In the genomic region with DNA sequence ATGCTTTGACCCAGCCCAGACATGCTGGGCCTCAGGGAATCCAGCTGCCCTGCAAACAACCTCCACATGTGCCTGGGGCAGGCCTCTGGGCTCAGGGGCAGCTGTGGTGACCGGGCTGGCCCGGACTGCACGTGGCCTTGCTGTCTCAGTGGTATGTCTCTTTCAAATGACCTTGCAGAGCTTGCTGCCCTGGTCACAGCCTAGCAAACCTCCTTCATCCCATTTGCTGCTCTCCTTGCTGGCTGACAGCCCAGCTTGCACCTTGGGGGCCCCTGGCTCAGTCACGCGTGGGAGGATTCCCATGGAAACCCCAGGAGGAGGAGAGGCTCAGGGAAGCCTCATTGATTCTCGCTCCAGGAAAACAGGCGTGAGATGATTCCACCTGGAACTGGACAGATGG, we compare ENCODE assay signal across 18 cellular contexts. TPM values are rescaled to one million over a fixed set of nuclear protein-coding genes. Genes with fewer than 3 reads are reported as not detected.
DNase-seq lines count a peak whose midpoint lies in the region; ATAC-seq, FAIRE-seq and TF ChIP-seq lines count a peak whose summit lies in the region.
"Had no signal": no experiment of that assay in that cellular context is flagged by ENCODE, and none has a peak within 500 bp of the region (broad histone marks: within the 10 kb centered on the region; RNA-seq: fewer than 3 reads in every experiment).

No MANE protein-coding gene starts in this region.

- H3K27ac Mint-ChIP-seq in neural crest cell (ENCODE audit: unreplicated experiment), result peak overlapping the region; percentile 45
- H3K27ac Mint-ChIP-seq in CD14-positive monocyte, result no peak overlapping the region

- FAIRE-seq in HTR-8/SVneo (lab: Jason Lieb, UNC), result peak; percentile 26

- H3K36me3 ChIP-seq in tibial artery, result no peaks in the 10 kb centered on the region
- H3K36me3 ChIP-seq: right lobe of liver, tibial nerve had no signal

- H3K4me1 Mint-ChIP-seq in neural crest cell (peaks cover 65% of the 10 kb centered on the region), CD14-positive monocyte (peaks cover 5% of the 10 kb centered on the region)

- TF ChIP-seq CTCF in coronary artery (IDR thresholded peaks at IDR 0.05) (no peak), neural crest cell (conservative IDR thresholded peaks at IDR 0.05) (no peak), tibial artery (IDR thresholded peaks at IDR 0.05) (no peak), GM13976 (IDR thresholded peaks at IDR 0.05; ENCODE audit: borderline replicate concordance, control extremely low read depth, extremely low read depth, insufficient read depth, missing control alignments) (no peak), CD14-positive monocyte (IDR thresholded peaks at IDR 0.05) (no peak)

- peaks cover 3% of the 10 kb centered on the region for H3K36me3 Mint-ChIP-seq in neural crest cell (ENCODE audit: low read depth)
- no peaks in the 10 kb centered on the region for H3K36me3 Mint-ChIP-seq in CD14-positive monocyte

- no peak overlapping the region for H3K4me3 ChIP-seq in coronary artery
- H3K4me3 ChIP-seq in tibial artery, result no peak overlapping the region
- H3K4me3 ChIP-seq: PC-9, right lobe of liver, tibial nerve had no signal

- H3K9me3 ChIP-seq in tibial artery, result no peaks in the 10 kb centered on the region
- H3K9me3 ChIP-seq: right lobe of liver, tibial nerve had no signal

- H3K27me3 Mint-ChIP-seq in neural crest cell (ENCODE audit: low read depth), result no peaks in the 10 kb centered on the region
- H3K27me3 Mint-ChIP-seq in CD14-positive monocyte (ENCODE audit: low read depth in 3 of 3), result peaks cover 34 to 44% (median 44%) of the 10 kb centered on the region in 3 donors

- H3K4me3 Mint-ChIP-seq in neural crest cell (peak overlapping the region; percentile 79), CD14-positive monocyte (no peak overlapping the region)

- H3K9me3 Mint-ChIP-seq in neural crest cell (no peaks in the 10 kb centered on the region), CD14-positive monocyte (peaks cover 0 to 10% (median 6%) of the 10 kb centered on the region in 7 donors)

- DNase-seq in COLO668 (lab: John Stamatoyannopoulos, UW; ENCODE audit: unreplicated experiment) (peak; percentile 17), HTR-8/SVneo (ENCODE audit: insufficient read length, low spot score) (no peak), coronary artery (ENCODE audit: low spot score) (peak; percentile 17), neural crest cell (ENCODE audit: low read depth, low spot score) (no peak), tibial artery (no peak), GM13976 (ENCODE audit: low spot score) (no peak), CD14-positive monocyte (ENCODE audit: low spot score) (no peak)
- DNase-seq: activated gamma-delta T cell; aorta; dermis blood vessel endothelial cell; NCI-H446 treated with DMSO at 0.1 percent for 48 hours; PC-9; right lobe of liver; stimulated activated CD4-positive, alpha-beta T cell treated with anti-CD3 and anti-CD28 coated beads, Interleukin-4, amount 100 ng/mL, for 4 hours; SW 1271 had no signal

- intact Hi-C loops in tibial artery (cut with DNase I; ENCODE audit: low total_unique reads) (no loop called here), CD14-positive monocyte (cut with micrococcal nuclease) (no loop called here)

- H3K27ac ChIP-seq in coronary artery (no peak overlapping the region), tibial artery (no peak overlapping the region)
- H3K27ac ChIP-seq: PC-9, right lobe of liver, tibial nerve had no signal

- H3K4me1 ChIP-seq in tibial artery, result peaks cover 0 to 14% (median 13%) of the 10 kb centered on the region in 4 donors

- H3K27me3 ChIP-seq in tibial artery, result peaks cover 0 to 12% of the 10 kb centered on the region in 2 donors
- H3K27me3 ChIP-seq: right lobe of liver had no signal

- in situ Hi-C loops in GM13976 (cut with MboI; ENCODE audit: low sequenced_read_pairs, unreplicated experiment), result no loop called here

- no peak for ATAC-seq in GM21367 (IDR thresholded peaks at IDR 0.05; ENCODE audit: unreplicated experiment)
- ATAC-seq: left lobe of liver, right lobe of liver had no signal

RNA-seq across cellular contexts. Expression of a gene that starts 5.6 kb away (rescaled TPM):
- 33.2 and 35.1 TPM in 2 replicates for total RNA-seq in neural crest cell
- not detected for polyA plus RNA-seq in CD14-positive monocyte
- total RNA-seq: dermis blood vessel endothelial cell, PC-9 had no signal

Comparison
In these comparisons a context has a peak if more than half of its experiments do, and no peak if none do; other contexts are left out.
1. DNase-seq: peak in COLO668 (single experiment) and coronary artery (single experiment); none in HTR-8/SVneo (single experiment), neural crest cell (single experiment), tibial artery (0 of 2), GM13976 (single experiment) and CD14-positive monocyte (single experiment).